In the genomic region with DNA sequence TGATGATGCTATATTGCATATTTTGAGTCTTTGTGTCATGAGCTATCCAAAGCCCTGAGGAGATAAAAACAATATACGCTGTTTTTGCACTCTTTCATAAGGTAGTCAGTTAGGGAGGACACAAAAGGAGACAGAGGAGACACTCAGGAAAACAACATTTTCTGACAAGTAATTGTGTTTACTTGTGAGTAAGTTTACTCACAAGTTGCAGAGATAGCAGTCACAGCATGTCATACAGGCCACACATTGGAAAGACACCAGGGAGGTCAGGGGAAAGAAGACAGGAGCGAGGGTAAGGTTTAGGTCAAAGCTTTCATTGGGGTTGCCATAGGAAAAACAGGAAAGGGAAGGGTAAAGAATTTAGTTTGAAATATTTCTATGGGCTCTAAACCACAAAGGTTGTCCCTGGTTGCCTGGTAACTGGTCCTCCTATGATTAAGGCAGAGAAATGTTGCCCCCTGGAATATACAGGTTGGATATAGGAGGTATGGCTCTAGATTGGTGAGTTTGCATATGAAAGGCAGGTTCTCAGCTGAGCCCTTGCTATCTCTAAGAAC, we compare ENCODE assay signal across 19 cellular contexts. TPM values are rescaled to one million over a fixed set of nuclear protein-coding genes. Genes with fewer than 3 reads are reported as not detected.
DNase-seq lines count a peak whose midpoint lies in the region; TF ChIP-seq lines count a peak whose summit lies in the region.
"Had no signal": no experiment of that assay in that cellular context is flagged by ENCODE, and none has a peak within 500 bp of the region (broad histone marks: within the 10 kb centered on the region; RNA-seq: fewer than 3 reads in every experiment).

No MANE protein-coding gene starts in this region.

- H3K4me1 ChIP-seq in HAP-1 = no peaks in the 10 kb centered on the region
- no peaks in the 10 kb centered on the region for H3K4me1 ChIP-seq in Karpas-422 (ENCODE audit: low read length)
- H3K4me1 ChIP-seq: Peyer's patch, psoas muscle had no signal

- DNase-seq in AG10803 (ENCODE audit: low read depth) (peak; percentile 56), M059J (ENCODE audit: low read depth) (peak; percentile 90), astrocyte of the hippocampus (ENCODE audit: low read depth, low spot score) (peak; percentile 35), islet precursor cell (peak; percentile 68), C1 segment of cervical spinal cord (lab: John Stamatoyannopoulos, UW) (no peak), HAP-1 (ENCODE audit: low spot score in 2 of 2) (no peak), HEK293T (ENCODE audit: extremely low spot score) (no peak), Karpas-422 (no peak)
- DNase-seq: activated CD4-positive, alpha-beta memory T cell treated with anti-CD3 and anti-CD28 coated beads for 36 hours; activated T-cell treated with anti-CD3 and anti-CD28 coated beads, Interleukin-2, amount 50 U/mL, for 24 hours; effector memory CD8-positive, alpha-beta T cell; left ventricle myocardium superior; MM.1S; natural killer cell; NCI-H2029; NCI-H524 treated with DMSO at 0.1 percent for 48 hours; Peyer's patch; psoas muscle; stimulated activated naive CD8-positive, alpha-beta T cell treated with anti-CD3 and anti-CD28 coated beads, Interleukin-15, amount 100 ng/mL, for 72 hours had no signal

- H2AFZ ChIP-seq in Karpas-422 (ENCODE audit: low read length) = no peak overlapping the region

- no peak for TF ChIP-seq CTCF in AG10803 (conservative IDR thresholded peaks at IDR 0.05; ENCODE audit: low read length)

- in situ Hi-C loops in HAP-1 (cut with MboI; ENCODE audit: low sequenced_read_pairs) = no loop called here

- no peaks in the 10 kb centered on the region for H3K79me2 ChIP-seq in Karpas-422 (ENCODE audit: low read length)

- H4K20me1 ChIP-seq in Karpas-422 (ENCODE audit: insufficient read depth, low read depth, low read length) = no peaks in the 10 kb centered on the region

- H3K4me3 ChIP-seq in AG10803 (ENCODE audit: low read length) = no peak overlapping the region
- H3K4me3 ChIP-seq in HAP-1 = no peak overlapping the region
- H3K4me3 ChIP-seq in Karpas-422 (ENCODE audit: low read length) = no peak overlapping the region
- H3K4me3 ChIP-seq: Peyer's patch, psoas muscle had no signal

- H3K27me3 ChIP-seq in HAP-1 (ENCODE audit: low read depth) (no peaks in the 10 kb centered on the region), Karpas-422 (ENCODE audit: low read length) (no peaks in the 10 kb centered on the region)
- H3K27me3 ChIP-seq: Peyer's patch had no signal

- H3K9me3 ChIP-seq in HAP-1 (no peaks in the 10 kb centered on the region), Karpas-422 (ENCODE audit: low read length) (no peaks in the 10 kb centered on the region)
- H3K9me3 ChIP-seq: Peyer's patch, psoas muscle had no signal

- H3K27ac ChIP-seq in Karpas-422 (ENCODE audit: low read length) = no peak overlapping the region
- H3K27ac ChIP-seq: Peyer's patch, psoas muscle had no signal

- no peak overlapping the region for H3K4me2 ChIP-seq in Karpas-422 (ENCODE audit: low read depth, low read length, poor library complexity, severe bottlenecking)

- no peaks in the 10 kb centered on the region for H3K36me3 ChIP-seq in HAP-1 (replicated peaks)
- no peaks in the 10 kb centered on the region for H3K36me3 ChIP-seq in Karpas-422 (ENCODE audit: insufficient read depth, low read length)
- H3K36me3 ChIP-seq: Peyer's patch had no signal

- POLR2A ChIA-PET in HEK293T (lab: Yijun Ruan, JAX) = no interaction called here

- H3K9ac ChIP-seq in Karpas-422 (ENCODE audit: low read length) = no peak overlapping the region

- H3K9me2 ChIP-seq in Karpas-422 (replicated peaks; ENCODE audit: insufficient read depth, low read length) = no peaks in the 10 kb centered on the region

- CTCF ChIA-PET in HEK293T (lab: Yijun Ruan, JAX) = no interaction called here

TF ChIP-seq in HEK293T, 16 proteins besides CTCF, POLR2A, EP300 and RAD21:
- no peak for TF ChIP-seq ARNT (IDR thresholded peaks at IDR 0.05)
- TF ChIP-seq NFRKB (IDR thresholded peaks at IDR 0.05) = no peak
- TF ChIP-seq BHLHE40 (IDR thresholded peaks at IDR 0.05; ENCODE audit: borderline replicate concordance) = no peak
- TF ChIP-seq SUZ12 (IDR thresholded peaks at IDR 0.05) = no peak
- no peak for TF ChIP-seq FOXM1 (IDR thresholded peaks at IDR 0.05; ENCODE audit: borderline replicate concordance)
- no peak for TF ChIP-seq FOXA1 (IDR thresholded peaks at IDR 0.05)
- no peak for TF ChIP-seq TARDBP (IDR thresholded peaks at IDR 0.05)
- no peak for TF ChIP-seq ELF4 (IDR thresholded peaks at IDR 0.05)
- no peak for TF ChIP-seq HDGF (IDR thresholded peaks at IDR 0.05; ENCODE audit: borderline replicate concordance)
- TF ChIP-seq, protein P1, sequence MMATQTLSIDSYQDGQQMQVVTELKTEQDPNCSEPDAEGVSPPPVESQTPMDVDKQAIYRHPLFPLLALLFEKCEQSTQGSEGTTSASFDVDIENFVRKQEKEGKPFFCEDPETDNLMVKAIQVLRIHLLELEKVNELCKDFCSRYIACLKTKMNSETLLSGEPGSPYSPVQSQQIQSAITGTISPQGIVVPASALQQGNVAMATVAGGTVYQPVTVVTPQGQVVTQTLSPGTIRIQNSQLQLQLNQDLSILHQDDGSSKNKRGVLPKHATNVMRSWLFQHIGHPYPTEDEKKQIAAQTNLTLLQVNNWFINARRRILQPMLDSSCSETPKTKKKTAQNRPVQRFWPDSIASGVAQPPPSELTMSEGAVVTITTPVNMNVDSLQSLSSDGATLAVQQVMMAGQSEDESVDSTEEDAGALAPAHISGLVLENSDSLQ (IDR thresholded peaks at IDR 0.05) = no peak
- no peak for TF ChIP-seq L3MBTL2 (conservative IDR thresholded peaks at IDR 0.05)
- no peak for TF ChIP-seq LEF1 (IDR thresholded peaks at IDR 0.05; ENCODE audit: borderline replicate concordance)
- TF ChIP-seq ZNF384 (IDR thresholded peaks at IDR 0.05) = no peak
- no peak for TF ChIP-seq SP1 (IDR thresholded peaks at IDR 0.05)
- no peak for TF ChIP-seq CTBP1 (IDR thresholded peaks at IDR 0.05; ENCODE audit: borderline replicate concordance)
- TF ChIP-seq FOXK2 (IDR thresholded peaks at IDR 0.05) = no peak

RNA-seq across cellular contexts. Expression of a gene that starts 7.3 kb away (rescaled TPM):
- total RNA-seq in M059J (2014; rRNA removed; shearing (Covaris generic)) = 69.5 and 78.6 TPM in 2 replicates
- 0.56 and 0.90 TPM in 2 replicates for total RNA-seq in Karpas-422 (2014; rRNA removed; shearing (Covaris generic); ENCODE audit: low replicate concordance)

RNA-seq across cellular contexts. Expression of a gene that starts 26.5 kb away (rescaled TPM):
- 0.37 and 1.2 TPM in 2 replicates for total RNA-seq in M059J (2014; rRNA removed; shearing (Covaris generic))
- not detected in 2 replicates for total RNA-seq in Karpas-422 (2014; rRNA removed; shearing (Covaris generic); ENCODE audit: low replicate concordance)
- total RNA-seq: activated CD4-positive, alpha-beta memory T cell treated with anti-CD3 and anti-CD28 coated beads for 36 hours; left ventricle myocardium superior; Peyer's patch; psoas muscle had no signal

RNA-seq across cellular contexts. Expression of a gene that starts 33.4 kb away (rescaled TPM):
- total RNA-seq in M059J (2014; rRNA removed; shearing (Covaris generic)) = 5.3 and 5.5 TPM in 2 replicates
- total RNA-seq in Karpas-422 (2014; rRNA removed; shearing (Covaris generic); ENCODE audit: low replicate concordance) = not detected in 2 replicates
- total RNA-seq: activated CD4-positive, alpha-beta memory T cell treated with anti-CD3 and anti-CD28 coated beads for 36 hours; Peyer's patch had no signal

Comparison
In these comparisons a context has a peak if more than half of its experiments do, and no peak if none do; other contexts are left out.
1. DNase-seq: peak in AG10803 (single experiment), M059J (single experiment), astrocyte of the hippocampus (single experiment) and islet precursor cell (single experiment); none in C1 segment of cervical spinal cord (0 of 14), HAP-1 (0 of 2), HEK293T (single experiment) and Karpas-422 (single experiment).
2. RNA of a gene that starts 7.3 kb away (total RNA-seq): 69.5 to 78.6 TPM in M059J; 0.56 to 0.90 TPM in Karpas-422; every median in the first group is over 10 times any median in the second.